Comparison of ENCODE assay signal across 14 cellular contexts in genomic region chr10:132604686-132605085, GRCh38.
A peak's percentile ranks its signal among the peaks of the same experiment; 100 is the strongest.
DNase-seq lines count a peak whose midpoint lies in the region; ATAC-seq and TF ChIP-seq lines count a peak whose summit lies in the region.
"Had no signal": no experiment of that assay in that cellular context is flagged by ENCODE, and none has a peak within 500 bp of the region (broad histone marks: within the 10 kb centered on the region; RNA-seq: fewer than 3 reads in every experiment).

No MANE protein-coding gene starts in this region.

- H3K4me3 Mint-ChIP-seq in activated naive CD4-positive, alpha-beta T cell treated with anti-CD3 and anti-CD28 coated beads, Interleukin-2, amount 50 U/mL, for 24 hours = no peak overlapping the region
- H3K4me3 Mint-ChIP-seq: B cell; CD4-positive, alpha-beta T cell had no signal

- 93 to 98% methylated on average over 3 of the region's 3 CpGs for WGBS in aorta, 2 donors

- H3K36me3 Mint-ChIP-seq in activated naive CD4-positive, alpha-beta T cell treated with anti-CD3 and anti-CD28 coated beads, Interleukin-2, amount 50 U/mL, for 24 hours = peaks cover 14% of the 10 kb centered on the region

- no peak for DNase-seq in activated naive CD4-positive, alpha-beta T cell treated with Interleukin-2 at 50 U/mL for 16 hours
- DNase-seq in islet precursor cell (peak; percentile 22), osteoblast (ENCODE audit: insufficient read length, low spot score, missing footprints) (peak; percentile 51), medulla oblongata (ENCODE audit: extremely low spot score) (no peak), aorta (no peak)
- DNase-seq: ACHN; C1 segment of cervical spinal cord; Calu3; CD4-positive, alpha-beta T cell; DMS 273 treated with DMSO at 0.1 percent for 48 hours; HCEC 1CT had no signal

- peak overlapping the region; percentile 69 for H3K27ac Mint-ChIP-seq in activated naive CD4-positive, alpha-beta T cell treated with anti-CD3 and anti-CD28 coated beads, Interleukin-2, amount 50 U/mL, for 24 hours
- H3K27ac Mint-ChIP-seq: B cell; CD4-positive, alpha-beta T cell had no signal

- intact Hi-C loops in aorta (cut with DNase I) = no loop called here

- no peaks in the 10 kb centered on the region for H3K36me3 ChIP-seq in osteoblast (ENCODE audit: insufficient read depth, low read length)
- no peaks in the 10 kb centered on the region for H3K36me3 ChIP-seq in aorta (ENCODE audit: control insufficient read depth in 1 of 2, insufficient read depth in 2 of 2, low read length in 1 of 2)

- no peak for TF ChIP-seq CTCF in osteoblast (IDR thresholded peaks at IDR 0.05; ENCODE audit: extremely low read depth, low read depth, low read length)

- no peaks in the 10 kb centered on the region for H3K9me3 ChIP-seq in osteoblast (ENCODE audit: low read depth, low read length)
- H3K9me3 ChIP-seq in aorta (ENCODE audit: control insufficient read depth, low read length) = no peaks in the 10 kb centered on the region

- H3K27me3 ChIP-seq in osteoblast (ENCODE audit: insufficient read depth, low read length) (no peaks in the 10 kb centered on the region), aorta (ENCODE audit: control insufficient read depth in 1 of 2, insufficient read depth in 2 of 2, low read length in 1 of 2) (no peaks in the 10 kb centered on the region)

- peaks cover 3% of the 10 kb centered on the region for H3K4me1 ChIP-seq in osteoblast (ENCODE audit: insufficient read depth, low read length)
- peaks cover 0 to 4% of the 10 kb centered on the region in 2 donors for H3K4me1 ChIP-seq in aorta (ENCODE audit: control insufficient read depth in 1 of 2, insufficient read depth in 2 of 2, low read length in 2 of 2)

- peaks cover 11% of the 10 kb centered on the region for H3K9me3 Mint-ChIP-seq in activated naive CD4-positive, alpha-beta T cell treated with anti-CD3 and anti-CD28 coated beads, Interleukin-2, amount 50 U/mL, for 24 hours

- peaks cover 38% of the 10 kb centered on the region for H3K4me1 Mint-ChIP-seq in activated naive CD4-positive, alpha-beta T cell treated with anti-CD3 and anti-CD28 coated beads, Interleukin-2, amount 50 U/mL, for 24 hours

- ATAC-seq in HG02981 (IDR thresholded peaks at IDR 0.05; ENCODE audit: unreplicated experiment) = no peak
- no peak for ATAC-seq in aorta (ENCODE audit: low FRiP score)

- H3K79me2 ChIP-seq in osteoblast (ENCODE audit: insufficient read depth, low read length) = peaks cover 39% of the 10 kb centered on the region

- H3K4me3 ChIP-seq in osteoblast (ENCODE audit: insufficient read depth, low read length) (no peak overlapping the region), aorta (ENCODE audit: low read length in 2 of 2) (no peak overlapping the region)

- H2AFZ ChIP-seq in osteoblast (ENCODE audit: low read length) = no peak overlapping the region

- no peaks in the 10 kb centered on the region for H3K27me3 Mint-ChIP-seq in activated naive CD4-positive, alpha-beta T cell treated with anti-CD3 and anti-CD28 coated beads, Interleukin-2, amount 50 U/mL, for 24 hours
- H3K27me3 Mint-ChIP-seq: B cell; CD4-positive, alpha-beta T cell had no signal

- H3K4me2 ChIP-seq in osteoblast (ENCODE audit: insufficient read depth, low read length) = no peak overlapping the region

- peaks cover 54% of the 10 kb centered on the region for H4K20me1 ChIP-seq in osteoblast (ENCODE audit: insufficient read depth, low read length)

- H3K27ac ChIP-seq in osteoblast (ENCODE audit: low read depth, low read length) (no peak overlapping the region), aorta (ENCODE audit: low read depth in 1 of 2, low read length in 2 of 2) (no peak overlapping the region)

Comparison
In these comparisons a context has a peak if more than half of its experiments do, and no peak if none do; other contexts are left out.
1. DNase-seq: peak in islet precursor cell (single experiment) and osteoblast (single experiment); none in activated naive CD4-positive, alpha-beta T cell treated with Interleukin-2 at 50 U/mL for 16 hours (single experiment), medulla oblongata (single experiment) and aorta (0 of 2).